Comparison of ENCODE assay signal across 8 cellular contexts in genomic region chr11:2151500-2152257, GRCh38. TPM values are rescaled to one million over a fixed set of nuclear protein-coding genes. Genes with fewer than 3 reads are reported as not detected.
DNase-seq lines count a peak whose midpoint lies in the region; ATAC-seq and TF ChIP-seq lines count a peak whose summit lies in the region.

No MANE protein-coding gene starts in this region.

- H3K4me3 ChIP-seq in Peyer's patch (no peak overlapping the region), fibroblast of mammary gland (ENCODE audit: control insufficient read depth, low read depth, low read length) (no peak overlapping the region), neural cell (ENCODE audit: low read length) (peak overlapping the region; percentile 56)

- H3K36me3 Mint-ChIP-seq in activated T-cell treated with anti-CD3 and anti-CD28 coated beads, Interleukin-2, amount 50 U/mL, for 72 hours (ENCODE audit: insufficient read depth in 2 of 2) = no peaks in the 10 kb centered on the region

- peak overlapping the region; percentile 12 to 39 for H3K4me3 Mint-ChIP-seq in activated T-cell treated with anti-CD3 and anti-CD28 coated beads, Interleukin-2, amount 50 U/mL, for 72 hours

- no peaks in the 10 kb centered on the region for H3K27me3 ChIP-seq in Peyer's patch
- H3K27me3 ChIP-seq in neural cell (ENCODE audit: insufficient read depth, low read depth, low read length) = peaks cover 16% of the 10 kb centered on the region

- H3K27ac ChIP-seq in Peyer's patch (no peak overlapping the region), neural cell (ENCODE audit: low read length) (peak overlapping the region; percentile 22)

- TF ChIP-seq POLR2A in Peyer's patch (IDR thresholded peaks at IDR 0.05) = no peak

- TF ChIP-seq RAD21 in neural cell (conservative IDR thresholded peaks at IDR 0.05) = peak; percentile 80

- ATAC-seq in activated T-cell treated with anti-CD3 and anti-CD28 coated beads, Interleukin-2, amount 50 U/mL, for 72 hours (replicated peaks in 1 of 2) = peak; percentile 70 to 76
- ATAC-seq in stimulated activated naive CD8-positive, alpha-beta T cell treated with anti-CD3 and anti-CD28 coated beads, Interleukin-15, Interleukin-2, amounts not matched to agents 100 U/mL and 50 U/mL, for 24 hours = peak; percentile 56
- no peak for ATAC-seq in GM21576 (IDR thresholded peaks at IDR 0.05; ENCODE audit: unreplicated experiment)

- peaks cover 34% of the 10 kb centered on the region for H3K27me3 Mint-ChIP-seq in activated T-cell treated with anti-CD3 and anti-CD28 coated beads, Interleukin-2, amount 50 U/mL, for 72 hours (ENCODE audit: low read depth)

- no peaks in the 10 kb centered on the region for H3F3A ChIP-seq in neural cell (ENCODE audit: insufficient read depth, low read length, poor library complexity, severe bottlenecking)

- H3K9ac ChIP-seq in neural cell (ENCODE audit: low read length) = peak overlapping the region; percentile 59

- peak; percentile 84 for DNase-seq in DMS 273 (lab: John Stamatoyannopoulos, UW; ENCODE audit: unreplicated experiment)
- peak; percentile 78 for DNase-seq in KBM-7
- peak; percentile 82 to 93 (median 83) for DNase-seq in Peyer's patch
- DNase-seq in activated T-cell treated with anti-CD3 and anti-CD28 coated beads, Interleukin-2, amount 50 U/mL, for 72 hours = peak; percentile 80 to 81
- peak; percentile 62 for DNase-seq in fibroblast of mammary gland (ENCODE audit: low read depth)
- DNase-seq in stimulated activated naive CD8-positive, alpha-beta T cell treated with anti-CD3 and anti-CD28 coated beads, Interleukin-15, Interleukin-2, amounts not matched to agents 100 U/mL and 50 U/mL, for 24 hours = peak; percentile 81

- H3K79me2 ChIP-seq in neural cell (replicated peaks; ENCODE audit: insufficient read depth, low read length) = no peaks in the 10 kb centered on the region

- H3K9me3 ChIP-seq in Peyer's patch (no peaks in the 10 kb centered on the region), neural cell (ENCODE audit: low read length) (no peaks in the 10 kb centered on the region)

- H3K4me2 ChIP-seq in neural cell (ENCODE audit: low read length) = peak overlapping the region; percentile 81

- no peak overlapping the region for H2AFZ ChIP-seq in neural cell (ENCODE audit: low read depth, low read length)

- H3K27ac Mint-ChIP-seq in activated T-cell treated with anti-CD3 and anti-CD28 coated beads, Interleukin-2, amount 50 U/mL, for 72 hours = no peak overlapping the region

- H3K36me3 ChIP-seq in Peyer's patch = no peaks in the 10 kb centered on the region
- H3K36me3 ChIP-seq in neural cell (ENCODE audit: insufficient read depth, low read length) = no peaks in the 10 kb centered on the region

- peaks cover 5% of the 10 kb centered on the region for H3K4me1 Mint-ChIP-seq in activated T-cell treated with anti-CD3 and anti-CD28 coated beads, Interleukin-2, amount 50 U/mL, for 72 hours (ENCODE audit: low read depth)

- no peaks in the 10 kb centered on the region for H3K9me2 ChIP-seq in neural cell (ENCODE audit: insufficient read depth, low read length)

- no peaks in the 10 kb centered on the region for H3K9me3 Mint-ChIP-seq in activated T-cell treated with anti-CD3 and anti-CD28 coated beads, Interleukin-2, amount 50 U/mL, for 72 hours

- no peak for TF ChIP-seq EP300 in neural cell (conservative IDR thresholded peaks at IDR 0.05; ENCODE audit: poor library complexity, severe bottlenecking)

- H3K4me1 ChIP-seq in Peyer's patch = peaks cover 0 to 6% (median 4%) of the 10 kb centered on the region in 4 donors

- in situ Hi-C loops in KBM-7 (cut with MboI; ENCODE audit: low pct_unique_long_range_greater_than_20kb, low sequenced_read_pairs) = no loop called here

- TF ChIP-seq CTCF in Peyer's patch (IDR thresholded peaks at IDR 0.05) (peak; percentile 77 to 92 (median 89)), fibroblast of mammary gland (conservative IDR thresholded peaks at IDR 0.05; ENCODE audit: control insufficient read depth, insufficient read depth, low read depth, low read length) (peak; percentile 66), neural cell (IDR thresholded peaks at IDR 0.05; ENCODE audit: poor library complexity, severe bottlenecking) (peak; percentile 88)

- no peaks in the 10 kb centered on the region for H4K20me1 ChIP-seq in neural cell (ENCODE audit: insufficient read depth)

TF ChIP-seq in neural cell, 6 proteins besides CTCF, POLR2A, EP300 and RAD21:
- TF ChIP-seq SMC3 (conservative IDR thresholded peaks at IDR 0.05; ENCODE audit: poor library complexity) = peak; percentile 90
- TF ChIP-seq EZH2 (IDR thresholded peaks at IDR 0.05; ENCODE audit: borderline replicate concordance, insufficient read depth, low read length, poor library complexity, severe bottlenecking) = no peak
- TF ChIP-seq MXI1 (conservative IDR thresholded peaks at IDR 0.05; ENCODE audit: poor library complexity, severe bottlenecking) = peak; percentile 5

RNA-seq across cellular contexts. Expression of gene INS, which starts 9.3 kb away (rescaled TPM):
- not detected for total RNA-seq in Peyer's patch
- not detected for total RNA-seq in activated T-cell treated with anti-CD3 and anti-CD28 coated beads, Interleukin-2, amount 50 U/mL, for 72 hours
- polyA plus RNA-seq in neural cell = not detected in 2 replicates
- not detected in 2 replicates for polyA minus RNA-seq in neural cell

RNA-seq across cellular contexts. Expression of gene IGF2, which starts 12.5 kb away (rescaled TPM):
- 10 to 100 TPM in 1 of 4 donors, 1 to 10 TPM in 3; 1.9 to 15.5 (median 9.5) TPM for total RNA-seq in Peyer's patch
- total RNA-seq in activated T-cell treated with anti-CD3 and anti-CD28 coated beads, Interleukin-2, amount 50 U/mL, for 72 hours = 10 to 100 TPM in 1 of 2 donors, 1 to 10 TPM in 1; 2.0 to 40.4 TPM
- not detected in 2 replicates for polyA plus RNA-seq in neural cell
- not detected in 2 replicates for polyA minus RNA-seq in neural cell

RNA-seq across cellular contexts. Expression of gene TH, which starts 19.9 kb away (rescaled TPM):
- total RNA-seq in Peyer's patch = 1 to 10 TPM in 1 of 4 donors, not detected in 3; 1.7 TPM
- total RNA-seq in activated T-cell treated with anti-CD3 and anti-CD28 coated beads, Interleukin-2, amount 50 U/mL, for 72 hours = not detected
- polyA plus RNA-seq in neural cell = 3.6 and 10.9 TPM in 2 replicates
- polyA minus RNA-seq in neural cell = 2.1 and 3.9 TPM in 2 replicates
